Comparison of ENCODE assay signal across 27 cellular contexts in genomic region chr2:113068706-113069485, GRCh38. TPM values are rescaled to one million over a fixed set of nuclear protein-coding genes. Genes with fewer than 3 reads are reported as not detected.
A peak's percentile ranks its signal among the peaks of the same experiment; 100 is the strongest.
DNase-seq lines count a peak whose midpoint lies in the region; ATAC-seq and TF ChIP-seq lines count a peak whose summit lies in the region.
"Had no signal": no experiment of that assay in that cellular context is flagged by ENCODE, and none has a peak within 500 bp of the region (broad histone marks: within the 10 kb centered on the region; RNA-seq: fewer than 3 reads in every experiment).

No MANE protein-coding gene starts in this region.

- H3K9me2 ChIP-seq in GM23248 (ENCODE audit: insufficient read depth), result no peaks in the 10 kb centered on the region

- peak overlapping the region; percentile 92 for H3K27ac Mint-ChIP-seq in type B pancreatic cell
- H3K27ac Mint-ChIP-seq: activated naive CD4-positive, alpha-beta T cell treated with anti-CD3 and anti-CD28 coated beads for 36 hours; HFFc6; stimulated activated naive CD8-positive, alpha-beta T cell treated with anti-CD3 and anti-CD28 coated beads, Interleukin-15, Interleukin-2, amounts not matched to agents 100 ng/mL and 50 ng/mL, for 24 hours had no signal

- H3K27me3 Mint-ChIP-seq in type B pancreatic cell, result peaks cover 5% of the 10 kb centered on the region
- H3K27me3 Mint-ChIP-seq: stimulated activated naive CD8-positive, alpha-beta T cell treated with anti-CD3 and anti-CD28 coated beads, Interleukin-15, Interleukin-2, amounts not matched to agents 100 ng/mL and 50 ng/mL, for 24 hours had no signal

- H2AFZ ChIP-seq in GM23248, result no peak overlapping the region

- DNase-seq in GM23248 (peak; percentile 44), RPMI7951 (ENCODE audit: low read depth) (peak; percentile 31), esophagus muscularis mucosa (ENCODE audit: extremely low spot score) (peak; percentile 10), type B pancreatic cell (ENCODE audit: extremely low spot score, unreplicated experiment) (no peak)
- DNase-seq: activated CD4-positive, alpha-beta T cell treated with anti-CD3 and anti-CD28 coated beads for 1 hour; activated naive CD4-positive, alpha-beta T cell treated with anti-CD3 and anti-CD28 coated beads for 36 hours; activated T-cell treated with anti-CD3 and anti-CD28 coated beads, Interleukin-2, amount 50 U/mL, for 4 hours; anterior cingulate cortex; cerebellar nuclear complex; effector CD4-positive, alpha-beta T cell; head of caudate nucleus; HFFc6; KBM-7; left ventricle myocardium inferior; NCI-H187 treated with DMSO at 0.1 percent for 48 hours; NCI-H2227 treated with DMSO at 0.1 percent for 48 hours; NK-92 treated with Interleukin-12 subunit alpha and Interleukin-12 subunit beta, amount 100 ng/mL, for 24 hours; stimulated activated CD4-positive, alpha-beta T cell treated with anti-CD3 and anti-CD28 coated beads, Interleukin-4, amount 100 ng/mL, for 24 hours; tibial artery had no signal

- intact Hi-C loops in esophagus muscularis mucosa (cut with DNase I), result no loop called here

- in situ Hi-C loops in GM23248 (cut with MboI), result no loop called here

- H4K20me1 ChIP-seq in GM23248 (ENCODE audit: insufficient read depth), result no peaks in the 10 kb centered on the region
- H4K20me1 ChIP-seq: BLaER1 had no signal

- H3K4me2 ChIP-seq in GM23248 (ENCODE audit: unreplicated experiment), result peak overlapping the region; percentile 12
- H3K4me2 ChIP-seq: BLaER1, smooth muscle cell had no signal

- H3F3A ChIP-seq in GM23248 (ENCODE audit: insufficient read depth), result peaks cover 5% of the 10 kb centered on the region; the same call in 1 of the 2 replicates

- no peaks in the 10 kb centered on the region for H3K36me3 Mint-ChIP-seq in type B pancreatic cell

- no peak for TF ChIP-seq POLR2A in esophagus muscularis mucosa (IDR thresholded peaks at IDR 0.05; ENCODE audit: low read depth)

- ATAC-seq in HG03432 (IDR thresholded peaks at IDR 0.05; ENCODE audit: unreplicated experiment), result no peak
- ATAC-seq in GM21423 (IDR thresholded peaks at IDR 0.05; ENCODE audit: unreplicated experiment), result no peak
- ATAC-seq in HG03108 (IDR thresholded peaks at IDR 0.05; ENCODE audit: unreplicated experiment), result no peak
- ATAC-seq: activated T-cell treated with anti-CD3 and anti-CD28 coated beads, Interleukin-2, amount 50 U/mL, for 4 hours had no signal

- H3K36me3 ChIP-seq in GM23248 (ENCODE audit: low read depth) (no peaks in the 10 kb centered on the region), esophagus muscularis mucosa (no peaks in the 10 kb centered on the region)
- H3K36me3 ChIP-seq: BLaER1, left ventricle myocardium inferior, neutrophil, tibial artery had no signal

- H3K4me3 ChIP-seq in GM23248 (no peak overlapping the region), esophagus muscularis mucosa (no peak overlapping the region)
- H3K4me3 ChIP-seq: BLaER1, left ventricle myocardium inferior, smooth muscle cell, tibial artery had no signal

- peaks cover 15% of the 10 kb centered on the region for H3K9me3 Mint-ChIP-seq in type B pancreatic cell
- H3K9me3 Mint-ChIP-seq: activated naive CD4-positive, alpha-beta T cell treated with anti-CD3 and anti-CD28 coated beads for 36 hours; activated T-cell treated with anti-CD3 and anti-CD28 coated beads, Interleukin-2, amount 50 U/mL, for 4 hours had no signal

- TF ChIP-seq CTCF in esophagus muscularis mucosa (IDR thresholded peaks at IDR 0.05), result no peak
- TF ChIP-seq CTCF in type B pancreatic cell (conservative IDR thresholded peaks at IDR 0.05), result no peak

- TF ChIP-seq EP300 in esophagus muscularis mucosa (IDR thresholded peaks at IDR 0.05), result no peak

- peaks cover 7% of the 10 kb centered on the region for H3K27me3 ChIP-seq in GM23248 (replicated peaks; ENCODE audit: insufficient read depth)
- H3K27me3 ChIP-seq in esophagus muscularis mucosa, result peaks cover 0 to 4% (median 0%) of the 10 kb centered on the region in 4 donors
- H3K27me3 ChIP-seq: BLaER1, neutrophil, tibial artery had no signal

- H3K9me3 ChIP-seq in GM23248 (ENCODE audit: low read depth) (no peaks in the 10 kb centered on the region), esophagus muscularis mucosa (no peaks in the 10 kb centered on the region)
- H3K9me3 ChIP-seq: left ventricle myocardium inferior, neutrophil, tibial artery had no signal

- H3K4me1 Mint-ChIP-seq in type B pancreatic cell (ENCODE audit: unreplicated experiment), result peaks cover 6% of the 10 kb centered on the region

- H3K4me3 Mint-ChIP-seq in type B pancreatic cell, result peak overlapping the region; percentile 65
- H3K4me3 Mint-ChIP-seq: activated naive CD4-positive, alpha-beta T cell treated with anti-CD3 and anti-CD28 coated beads for 36 hours; activated T-cell treated with anti-CD3 and anti-CD28 coated beads, Interleukin-2, amount 50 U/mL, for 4 hours; HFFc6; stimulated activated naive CD8-positive, alpha-beta T cell treated with anti-CD3 and anti-CD28 coated beads, Interleukin-15, Interleukin-2, amounts not matched to agents 100 ng/mL and 50 ng/mL, for 24 hours had no signal

- WGBS in GM23248 (ENCODE audit: low coverage in 1 of 2, low lambda C conversion rate in 2 of 2, missing lambda C conversion rate in 2 of 2), 2 experiments, result 14 to 23% methylated on average over 5 of the region's 5 CpGs
- 53% methylated on average over 5 of the region's 5 CpGs for WGBS in esophagus muscularis mucosa

- H3K4me1 ChIP-seq in GM23248 (ENCODE audit: insufficient read depth) (peaks cover 19% of the 10 kb centered on the region), esophagus muscularis mucosa (no peaks in the 10 kb centered on the region)
- H3K4me1 ChIP-seq: BLaER1, left ventricle myocardium inferior, tibial artery had no signal

- no peaks in the 10 kb centered on the region for H3K79me2 ChIP-seq in GM23248 (ENCODE audit: insufficient read depth)

- no peak overlapping the region for H3K27ac ChIP-seq in GM23248
- H3K27ac ChIP-seq in esophagus muscularis mucosa (replicated peaks in 1 of 4), result no peak overlapping the region
- H3K27ac ChIP-seq: BLaER1, left ventricle myocardium inferior, neutrophil, tibial artery had no signal

- no peak overlapping the region for H3K9ac ChIP-seq in GM23248
- H3K9ac ChIP-seq: BLaER1 had no signal

RNA-seq across cellular contexts. Expression of gene IL1F10, which starts 1.1 kb away (rescaled TPM):
- total RNA-seq in GM23248 (2014; rRNA removed; shearing (Covaris generic)), result not detected in 2 replicates
- polyA plus RNA-seq in GM23248 (2016; fragmentation: Nextera tagmentation; extraction: Ambion mirVana), result not detected in 2 replicates
- not detected in 2 replicates for total RNA-seq in RPMI7951 (2014; rRNA removed; shearing (Covaris generic))
- total RNA-seq in esophagus muscularis mucosa (not detected), type B pancreatic cell (ENCODE audit: low replicate concordance) (not detected in 2 replicates)
- total RNA-seq: activated naive CD4-positive, alpha-beta T cell treated with anti-CD3 and anti-CD28 coated beads for 36 hours; activated T-cell treated with anti-CD3 and anti-CD28 coated beads, Interleukin-2, amount 50 U/mL, for 4 hours; G401; HFFc6; left ventricle myocardium inferior; smooth muscle cell had no signal
- polyA plus RNA-seq: smooth muscle cell had no signal

RNA-seq across cellular contexts. Expression of gene IL36RN, which starts 9.9 kb away (rescaled TPM):
- not detected in 2 replicates for total RNA-seq in GM23248 (2014; rRNA removed; shearing (Covaris generic))
- not detected in 2 replicates for polyA plus RNA-seq in GM23248 (2016; fragmentation: Nextera tagmentation; extraction: Ambion mirVana)
- not detected in 2 replicates for total RNA-seq in RPMI7951 (2014; rRNA removed; shearing (Covaris generic))
- not detected for total RNA-seq in esophagus muscularis mucosa
- total RNA-seq in type B pancreatic cell (ENCODE audit: low replicate concordance), result 12.0 and 17.7 TPM in 2 replicates
- total RNA-seq: activated naive CD4-positive, alpha-beta T cell treated with anti-CD3 and anti-CD28 coated beads for 36 hours; G401; HFFc6; left ventricle myocardium inferior had no signal

RNA-seq across cellular contexts. Expression of gene IL36B, which starts 16.2 kb away (rescaled TPM):
- not detected in 2 replicates for total RNA-seq in GM23248 (2014; rRNA removed; shearing (Covaris generic))
- polyA plus RNA-seq in GM23248 (2016; fragmentation: Nextera tagmentation; extraction: Ambion mirVana), result not detected in 2 replicates
- not detected in 2 replicates for total RNA-seq in RPMI7951 (2014; rRNA removed; shearing (Covaris generic))
- total RNA-seq in esophagus muscularis mucosa, result not detected
- total RNA-seq in type B pancreatic cell (ENCODE audit: low replicate concordance), result not detected in 2 replicates
- total RNA-seq: activated naive CD4-positive, alpha-beta T cell treated with anti-CD3 and anti-CD28 coated beads for 36 hours; activated T-cell treated with anti-CD3 and anti-CD28 coated beads, Interleukin-2, amount 50 U/mL, for 4 hours; G401; HFFc6; left ventricle myocardium inferior; smooth muscle cell had no signal
- polyA plus RNA-seq: smooth muscle cell had no signal

RNA-seq across cellular contexts. Expression of gene IL1RN, which starts 58.5 kb away (rescaled TPM):
- total RNA-seq in GM23248 (2014; rRNA removed; shearing (Covaris generic)), result 2.4 TPM in 1 of 2 replicates, not detected in the other
- polyA plus RNA-seq in GM23248 (2016; fragmentation: Nextera tagmentation; extraction: Ambion mirVana), result 0.14 TPM in 1 of 2 replicates, not detected in the other
- total RNA-seq in RPMI7951 (2014; rRNA removed; shearing (Covaris generic)), result 0.48 TPM in 1 of 2 replicates, not detected in the other
- total RNA-seq in esophagus muscularis mucosa (1 to 10 TPM in 1 of 4 donors, under 1 TPM in 2, not detected in 1; 0.40 to 4.1 (median 0.83) TPM), type B pancreatic cell (ENCODE audit: low replicate concordance) (11.0 and 20.5 TPM in 2 replicates)
- total RNA-seq: G401, HFFc6 had no signal

Comparison
In these comparisons a context has a peak if more than half of its experiments do, and no peak if none do; other contexts are left out.
1. RNA of gene IL36RN, which starts 9.9 kb away (total RNA-seq): 12.0 to 17.7 TPM in type B pancreatic cell; not detected in GM23248, not detected in RPMI7951 and not detected in esophagus muscularis mucosa; every median in the first group is over 10 times any median in the second.